In the genomic region with DNA sequence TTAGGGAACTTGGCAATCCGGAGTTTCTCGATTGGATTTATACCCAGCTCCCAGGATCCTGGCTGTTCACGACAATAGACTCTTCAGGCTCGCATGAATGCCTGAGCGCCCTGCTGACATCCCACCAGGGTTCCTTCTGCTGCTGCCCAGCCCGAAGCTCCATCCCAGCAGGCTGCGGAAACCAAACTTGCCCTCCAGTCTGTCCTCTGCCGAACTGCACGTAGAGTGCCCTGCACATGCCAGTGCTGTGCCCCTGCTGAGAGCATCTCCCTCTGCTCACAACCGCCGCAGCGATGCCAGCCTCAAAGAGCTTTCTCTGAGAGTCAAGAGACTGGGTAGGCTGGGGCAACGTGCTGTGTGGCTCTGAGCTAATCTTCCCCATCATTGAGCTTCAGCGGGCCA, we compare ENCODE assay signal across 18 cellular contexts. TPM values are rescaled to one million over a fixed set of nuclear protein-coding genes. Genes with fewer than 3 reads are reported as not detected.
A peak's percentile ranks its signal among the peaks of the same experiment; 100 is the strongest.
DNase-seq lines count a peak whose midpoint lies in the region; ATAC-seq and TF ChIP-seq lines count a peak whose summit lies in the region.
"Had no signal": no experiment of that assay in that cellular context is flagged by ENCODE, and none has a peak within 500 bp of the region (broad histone marks: within the 10 kb centered on the region; RNA-seq: fewer than 3 reads in every experiment).

No MANE protein-coding gene starts in this region.

- H2AK5ac ChIP-seq in mesenchymal stem cell (ENCODE audit: low read length, severe bottlenecking): no peak overlapping the region

- no peak overlapping the region for H4K8ac ChIP-seq in mesenchymal stem cell (ENCODE audit: low read length)

- H3K4me1 ChIP-seq in GM23338 (ENCODE audit: insufficient read depth) (peaks cover 9% of the 10 kb centered on the region; the same call in 1 of the 2 replicates), mesenchymal stem cell (ENCODE audit: control insufficient read depth, insufficient read depth, low read depth, low read length) (peaks cover 12% of the 10 kb centered on the region)
- H3K4me1 ChIP-seq: vagina had no signal

- peaks cover 7% of the 10 kb centered on the region for H3K27me3 ChIP-seq in GM23338 (ENCODE audit: insufficient read depth)
- H3K27me3 ChIP-seq in mesenchymal stem cell (ENCODE audit: control insufficient read depth in 1 of 2, insufficient read depth in 1 of 2, low read length in 2 of 2): no peaks in the 10 kb centered on the region
- H3K27me3 ChIP-seq: vagina had no signal

- CTCF ChIA-PET in activated CD4-positive, alpha-beta memory T cell treated with anti-CD3 and anti-CD28 coated beads, Interleukin-2, amount 10 ng/mL, durations not matched to agents 7 days and 5 days (lab: Charles Lee): no interaction called here
- CTCF ChIA-PET in activated CD8-positive, alpha-beta T cell treated with anti-CD3 and anti-CD28 coated beads for 36 hours (lab: Charles Lee): no interaction called here

- peak overlapping the region; percentile 67 for H2BK15ac ChIP-seq in mesenchymal stem cell (ENCODE audit: low read depth, poor library complexity, severe bottlenecking)

- H4K91ac ChIP-seq in mesenchymal stem cell (ENCODE audit: low read length): no peak overlapping the region

- no peak overlapping the region for H3K9ac ChIP-seq in mesenchymal stem cell (ENCODE audit: low read length)

- H3K36me3 ChIP-seq in GM23338 (ENCODE audit: insufficient read depth): no peaks in the 10 kb centered on the region
- H3K36me3 ChIP-seq in mesenchymal stem cell (ENCODE audit: control insufficient read depth in 1 of 2, insufficient read depth in 2 of 2, low read depth in 1 of 2, low read length in 2 of 2): peaks cover 9 to 11% of the 10 kb centered on the region in 2 experiments
- H3K36me3 ChIP-seq: vagina had no signal

- H3K79me2 ChIP-seq in GM23338 (replicated peaks; ENCODE audit: insufficient read depth): peaks cover 25% of the 10 kb centered on the region

- peak overlapping the region in 1 of 2 experiments; percentile 80 for H3K14ac ChIP-seq in mesenchymal stem cell (ENCODE audit: low read length in 2 of 2)

- peaks cover 6% of the 10 kb centered on the region; the same call in 1 of the 2 replicates for H3F3A ChIP-seq in GM23338 (replicated peaks; ENCODE audit: low read depth)

- TF ChIP-seq CTCF in GM23338 (conservative IDR thresholded peaks at IDR 0.05; ENCODE audit: low read depth in 2 of 2): no peak
- TF ChIP-seq CTCF in activated CD8-positive, alpha-beta T cell treated with anti-CD3 and anti-CD28 coated beads for 36 hours (IDR thresholded peaks at IDR 0.05): no peak

- peaks cover 3% of the 10 kb centered on the region; the same call in 1 of the 3 replicates for H3K36me3 Mint-ChIP-seq in GM23338 (ENCODE audit: low read depth)
- no peaks in the 10 kb centered on the region for H3K36me3 Mint-ChIP-seq in activated CD4-positive, alpha-beta memory T cell treated with anti-CD3 and anti-CD28 coated beads, Interleukin-2, amount 10 ng/mL, durations not matched to agents 7 days and 5 days (ENCODE audit: low read depth)
- H3K36me3 Mint-ChIP-seq in activated CD8-positive, alpha-beta T cell treated with anti-CD3 and anti-CD28 coated beads for 36 hours (ENCODE audit: low read depth): no peaks in the 10 kb centered on the region
- H3K36me3 Mint-ChIP-seq: activated naive CD8-positive, alpha-beta T cell treated with anti-CD3 and anti-CD28 coated beads, Interleukin-2, amount 10 ng/mL, durations not matched to agents 7 days and 5 days; CD8-positive, alpha-beta T cell had no signal

- H3K27ac ChIP-seq in GM23338 (ENCODE audit: low read depth) (peak overlapping the region; percentile 74; the same call in 1 of the 2 replicates), mesenchymal stem cell (ENCODE audit: low read length, poor library complexity, severe bottlenecking) (peak overlapping the region; percentile 53)
- H3K27ac ChIP-seq: vagina, VCaP had no signal

- H3K4me2 ChIP-seq in GM23338 (peak overlapping the region; percentile 75), mesenchymal stem cell (ENCODE audit: low read length, poor library complexity, severe bottlenecking) (peak overlapping the region; percentile 22)

- DNase-seq in GM23338 (ENCODE audit: low spot score) (peak; percentile 65), NCI-H345 (lab: John Stamatoyannopoulos, UW) (peak; percentile 74), Right ventricle myocardium inferior (ENCODE audit: missing footprints) (no peak), mesenchymal stem cell (no peak), NAMALWA (ENCODE audit: low spot score) (no peak)
- DNase-seq in activated CD4-positive, alpha-beta memory T cell treated with anti-CD3 and anti-CD28 coated beads, Interleukin-2, amount 10 ng/mL, durations not matched to agents 7 days and 5 days: no peak
- DNase-seq in activated CD8-positive, alpha-beta T cell treated with anti-CD3 and anti-CD28 coated beads for 36 hours: no peak
- DNase-seq: activated naive CD8-positive, alpha-beta T cell treated with anti-CD3 and anti-CD28 coated beads, Interleukin-2, amount 10 ng/mL, durations not matched to agents 7 days and 5 days; CD8-positive, alpha-beta T cell; MV-4-11; occipital lobe; SHP77 had no signal

- peaks cover 35% of the 10 kb centered on the region for H3K4me1 Mint-ChIP-seq in GM23338
- no peaks in the 10 kb centered on the region for H3K4me1 Mint-ChIP-seq in activated CD4-positive, alpha-beta memory T cell treated with anti-CD3 and anti-CD28 coated beads, Interleukin-2, amount 10 ng/mL, durations not matched to agents 7 days and 5 days
- H3K4me1 Mint-ChIP-seq in activated CD8-positive, alpha-beta T cell treated with anti-CD3 and anti-CD28 coated beads for 36 hours (ENCODE audit: low read depth): no peaks in the 10 kb centered on the region
- H3K4me1 Mint-ChIP-seq: activated naive CD8-positive, alpha-beta T cell treated with anti-CD3 and anti-CD28 coated beads, Interleukin-2, amount 10 ng/mL, durations not matched to agents 7 days and 5 days had no signal

- peak overlapping the region in 1 of 2 experiments; percentile 57 for H3K18ac ChIP-seq in mesenchymal stem cell (ENCODE audit: low read depth in 1 of 2, low read length in 2 of 2)

- H2BK12ac ChIP-seq in mesenchymal stem cell (ENCODE audit: low read length in 2 of 2): peak overlapping the region in 1 of 2 experiments; percentile 42

- no peaks in the 10 kb centered on the region for H3K9me2 ChIP-seq in GM23338 (ENCODE audit: insufficient read depth)

- peaks cover 12% of the 10 kb centered on the region for H3K27me3 Mint-ChIP-seq in GM23338 (ENCODE audit: insufficient read depth, low read depth, poor library complexity)
- peaks cover 15% of the 10 kb centered on the region for H3K27me3 Mint-ChIP-seq in activated CD4-positive, alpha-beta memory T cell treated with anti-CD3 and anti-CD28 coated beads, Interleukin-2, amount 10 ng/mL, durations not matched to agents 7 days and 5 days
- peaks cover 8% of the 10 kb centered on the region for H3K27me3 Mint-ChIP-seq in activated CD8-positive, alpha-beta T cell treated with anti-CD3 and anti-CD28 coated beads for 36 hours

- ATAC-seq in GM23338: peak; percentile 76
- peak; percentile 24 for ATAC-seq in Right ventricle myocardium inferior
- ATAC-seq in HG03045 (IDR thresholded peaks at IDR 0.05; ENCODE audit: unreplicated experiment): no peak
- ATAC-seq in activated CD8-positive, alpha-beta T cell treated with anti-CD3 and anti-CD28 coated beads for 36 hours: no peak
- ATAC-seq: CD8-positive, alpha-beta T cell; esophagus mucosa; GM12878; K562 had no signal

- H4K20me1 ChIP-seq in GM23338 (replicated peaks; ENCODE audit: insufficient read depth): peaks cover 24% of the 10 kb centered on the region

- peak overlapping the region; percentile 54 for H3K27ac Mint-ChIP-seq in GM23338
- H3K27ac Mint-ChIP-seq in activated CD4-positive, alpha-beta memory T cell treated with anti-CD3 and anti-CD28 coated beads, Interleukin-2, amount 10 ng/mL, durations not matched to agents 7 days and 5 days: no peak overlapping the region
- no peak overlapping the region for H3K27ac Mint-ChIP-seq in activated CD8-positive, alpha-beta T cell treated with anti-CD3 and anti-CD28 coated beads for 36 hours
- H3K27ac Mint-ChIP-seq: activated naive CD8-positive, alpha-beta T cell treated with anti-CD3 and anti-CD28 coated beads, Interleukin-2, amount 10 ng/mL, durations not matched to agents 7 days and 5 days; CD8-positive, alpha-beta T cell had no signal

- H3K9me3 ChIP-seq in mesenchymal stem cell (ENCODE audit: control insufficient read depth, low read length): no peaks in the 10 kb centered on the region
- H3K9me3 ChIP-seq: vagina had no signal

- intact Hi-C loops in Right ventricle myocardium inferior (cut with DNase I): no loop called here
- intact Hi-C loops in activated CD8-positive, alpha-beta T cell treated with anti-CD3 and anti-CD28 coated beads for 36 hours (cut with micrococcal nuclease): no loop called here

- no peaks in the 10 kb centered on the region for H3K9me3 Mint-ChIP-seq in GM23338
- no peaks in the 10 kb centered on the region for H3K9me3 Mint-ChIP-seq in activated CD4-positive, alpha-beta memory T cell treated with anti-CD3 and anti-CD28 coated beads, Interleukin-2, amount 10 ng/mL, durations not matched to agents 7 days and 5 days
- peaks cover 3% of the 10 kb centered on the region for H3K9me3 Mint-ChIP-seq in activated CD8-positive, alpha-beta T cell treated with anti-CD3 and anti-CD28 coated beads for 36 hours
- H3K9me3 Mint-ChIP-seq: activated naive CD8-positive, alpha-beta T cell treated with anti-CD3 and anti-CD28 coated beads, Interleukin-2, amount 10 ng/mL, durations not matched to agents 7 days and 5 days had no signal

- peaks cover 31% of the 10 kb centered on the region for H3K79me1 ChIP-seq in mesenchymal stem cell (replicated peaks; ENCODE audit: low read length, poor library complexity, severe bottlenecking)

- H3K4ac ChIP-seq in mesenchymal stem cell (ENCODE audit: low read depth in 1 of 2, low read length in 2 of 2): no peak overlapping the region

- 64% methylated on average over 14 of the region's 14 CpGs for WGBS in mesenchymal stem cell

- H2AFZ ChIP-seq in GM23338: no peak overlapping the region
- no peak overlapping the region for H2AFZ ChIP-seq in mesenchymal stem cell (ENCODE audit: low read depth, low read length)

- POLR2A ChIA-PET in activated CD4-positive, alpha-beta memory T cell treated with anti-CD3 and anti-CD28 coated beads, Interleukin-2, amount 10 ng/mL, durations not matched to agents 7 days and 5 days (lab: Charles Lee): no interaction called here
- POLR2A ChIA-PET in activated CD8-positive, alpha-beta T cell treated with anti-CD3 and anti-CD28 coated beads for 36 hours (lab: Charles Lee): no interaction called here

- H2BK120ac ChIP-seq in mesenchymal stem cell (ENCODE audit: low read depth, low read length): no peak overlapping the region

- no peak overlapping the region for H3K23ac ChIP-seq in mesenchymal stem cell (ENCODE audit: low read length in 2 of 2)

- H2BK5ac ChIP-seq in mesenchymal stem cell (ENCODE audit: low read depth, low read length, poor library complexity, severe bottlenecking): no peak overlapping the region

- 0 out of 2 replicates have a peak overlapping the region, but pooled peaks have one; percentile 35 for H3K4me3 ChIP-seq in GM23338
- no peak overlapping the region for H3K4me3 ChIP-seq in mesenchymal stem cell (ENCODE audit: insufficient read depth in 1 of 2, low read depth in 1 of 2, low read length in 2 of 2)
- H3K4me3 ChIP-seq: GM12878, K562, vagina had no signal

- peak overlapping the region; percentile 61 for H3K4me3 Mint-ChIP-seq in GM23338
- no peak overlapping the region for H3K4me3 Mint-ChIP-seq in activated CD4-positive, alpha-beta memory T cell treated with anti-CD3 and anti-CD28 coated beads, Interleukin-2, amount 10 ng/mL, durations not matched to agents 7 days and 5 days
- H3K4me3 Mint-ChIP-seq in activated CD8-positive, alpha-beta T cell treated with anti-CD3 and anti-CD28 coated beads for 36 hours: no peak overlapping the region
- H3K4me3 Mint-ChIP-seq: activated naive CD8-positive, alpha-beta T cell treated with anti-CD3 and anti-CD28 coated beads, Interleukin-2, amount 10 ng/mL, durations not matched to agents 7 days and 5 days; CD8-positive, alpha-beta T cell had no signal

RNA-seq across cellular contexts. Expression of a gene that starts 6.9 kb away (rescaled TPM):
- 46.5 and 52.7 TPM in 2 replicates for total RNA-seq in GM23338 (2014; rRNA removed; shearing (Covaris generic))
- polyA plus RNA-seq in GM23338 (2016; fragmentation: Nextera tagmentation; extraction: Ambion mirVana): 11.2 and 11.6 TPM in 2 replicates
- 32.1 TPM for total RNA-seq in Right ventricle myocardium inferior
- 14.1 TPM for polyA plus RNA-seq in mesenchymal stem cell (2013, experiment 1 of 2)
- 13.0 TPM for polyA plus RNA-seq in mesenchymal stem cell (2013, experiment 2 of 2)
- under 1 TPM; 0.35 to 0.43 TPM for total RNA-seq in activated CD4-positive, alpha-beta memory T cell treated with anti-CD3 and anti-CD28 coated beads, Interleukin-2, amount 10 ng/mL, durations not matched to agents 7 days and 5 days
- under 1 TPM; 0.23 to 0.60 TPM for total RNA-seq in activated CD8-positive, alpha-beta T cell treated with anti-CD3 and anti-CD28 coated beads for 36 hours
- total RNA-seq: CD8-positive, alpha-beta T cell had no signal

Comparison
In these comparisons a context has a peak if more than half of its experiments do, and no peak if none do; other contexts are left out.
1. ATAC-seq: peak in GM23338 (single experiment) and Right ventricle myocardium inferior (single experiment); none in HG03045 (single experiment) and activated CD8-positive, alpha-beta T cell treated with anti-CD3 and anti-CD28 coated beads for 36 hours (single experiment).
2. DNase-seq: peak in GM23338 (single experiment) and NCI-H345 (single experiment); none in Right ventricle myocardium inferior (single experiment), mesenchymal stem cell (single experiment), NAMALWA (single experiment), activated CD4-positive, alpha-beta memory T cell treated with anti-CD3 and anti-CD28 coated beads, Interleukin-2, amount 10 ng/mL, durations not matched to agents 7 days and 5 days (single experiment) and activated CD8-positive, alpha-beta T cell treated with anti-CD3 and anti-CD28 coated beads for 36 hours (single experiment).
3. RNA of a gene that starts 6.9 kb away (total RNA-seq): 46.5 to 52.7 TPM in GM23338 and 32.1 TPM in Right ventricle myocardium inferior (single experiment); 0.23 to 0.60 TPM in activated CD8-positive, alpha-beta T cell treated with anti-CD3 and anti-CD28 coated beads for 36 hours and 0.35 to 0.43 TPM in activated CD4-positive, alpha-beta memory T cell treated with anti-CD3 and anti-CD28 coated beads, Interleukin-2, amount 10 ng/mL, durations not matched to agents 7 days and 5 days; every median in the first group is over 10 times any median in the second.